In the genomic region with DNA sequence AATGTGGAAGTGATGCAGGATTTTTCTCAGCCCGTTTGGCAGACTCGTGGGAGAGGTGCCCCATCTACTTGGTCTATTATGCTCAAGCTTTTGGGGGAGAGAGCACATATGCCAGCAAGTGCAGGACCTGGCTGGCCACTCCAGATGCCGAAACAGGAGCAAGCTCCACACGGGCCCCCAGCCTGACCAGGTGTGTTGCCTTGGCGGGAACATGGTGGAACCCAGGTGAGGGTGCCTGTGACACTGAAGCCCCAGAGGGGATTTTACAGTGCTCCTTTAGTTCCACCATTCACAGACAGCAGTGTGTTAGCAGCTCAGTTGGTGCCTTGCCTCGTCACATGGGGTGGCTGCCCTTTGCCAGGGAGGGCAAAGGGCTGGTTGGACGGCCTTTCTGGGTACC, we compare ENCODE assay signal across 28 cellular contexts.
"Had no signal": no experiment of that assay in that cellular context is flagged by ENCODE, and none has a peak within 500 bp of the region (broad histone marks: within the 10 kb centered on the region; RNA-seq: fewer than 3 reads in every experiment).

No MANE protein-coding gene starts in this region.

- H3K27ac Mint-ChIP-seq: naive thymus-derived CD8-positive, alpha-beta T cell; nephron progenitor cell; progenitor cell of endocrine pancreas; stimulated activated effector memory CD8-positive, alpha-beta T cell treated with anti-CD3 and anti-CD28 coated beads, Interleukin-12 subunit alpha, Interleukin-12 subunit beta, amount 100 ng/mL, for 72 hours; stimulated activated naive CD8-positive, alpha-beta T cell treated with anti-CD3 and anti-CD28 coated beads, Interleukin-15, amount 100 ng/mL, for 72 hours; type B pancreatic cell had no signal

- H3K4me3 Mint-ChIP-seq: naive thymus-derived CD8-positive, alpha-beta T cell; natural killer cell treated with Interleukin-12 subunit alpha and Interleukin-12 subunit beta and Interleukin-15 and Interleukin-18, amount 100 ng/mL, for 72 hours; nephron progenitor cell; neural crest cell; stimulated activated effector memory CD8-positive, alpha-beta T cell treated with anti-CD3 and anti-CD28 coated beads, Interleukin-12 subunit alpha, Interleukin-12 subunit beta, amount 100 ng/mL, for 72 hours; stimulated activated naive CD8-positive, alpha-beta T cell treated with anti-CD3 and anti-CD28 coated beads, Interleukin-15, amount 100 ng/mL, for 72 hours; type B pancreatic cell had no signal

- H3K4me1 Mint-ChIP-seq: naive B cell; naive thymus-derived CD8-positive, alpha-beta T cell; nephron progenitor cell; neural crest cell; stimulated activated effector memory CD8-positive, alpha-beta T cell treated with anti-CD3 and anti-CD28 coated beads, Interleukin-12 subunit alpha, Interleukin-12 subunit beta, amount 100 ng/mL, for 72 hours; stimulated activated naive CD8-positive, alpha-beta T cell treated with anti-CD3 and anti-CD28 coated beads, Interleukin-15, amount 100 ng/mL, for 72 hours had no signal

- H3K4me1 ChIP-seq: parathyroid adenoma, psoas muscle, right lobe of liver, suprapubic skin, testis, tibial artery, transverse colon, upper lobe of right lung, uterus had no signal

- H3K27ac ChIP-seq: parathyroid adenoma, psoas muscle, right lobe of liver, skin epidermis, suprapubic skin, testis, tibial artery, transverse colon, upper lobe of right lung, uterus had no signal

- H3K9ac ChIP-seq: parathyroid adenoma had no signal

- H3K36me3 ChIP-seq: right lobe of liver, suprapubic skin, tibial artery, transverse colon, upper lobe of right lung, uterus had no signal

- H3K27me3 ChIP-seq: right lobe of liver, suprapubic skin, testis, tibial artery, transverse colon, upper lobe of right lung, uterus had no signal

- H3K9me3 ChIP-seq: psoas muscle, right lobe of liver, suprapubic skin, testis, tibial artery, transverse colon, upper lobe of right lung, uterus had no signal

- H3K79me2 ChIP-seq: parathyroid adenoma had no signal

- DNase-seq: naive B cell; naive thymus-derived CD8-positive, alpha-beta T cell; nephron progenitor cell; psoas muscle; right lobe of liver; stimulated activated CD4-positive, alpha-beta T cell treated with anti-CD3 and anti-CD28 coated beads, Interleukin-15, amount 100 ng/mL, for 24 hours; stimulated activated CD4-positive, alpha-beta T cell treated with anti-CD3 and anti-CD28 coated beads, Interleukin-2, amount 100 ng/mL, for 24 hours; stimulated activated CD4-positive, alpha-beta T cell treated with anti-CD3 and anti-CD28 coated beads, Interleukin-2, amount 100 ng/mL, for 48 hours; stimulated activated CD4-positive, alpha-beta T cell treated with anti-CD3 and anti-CD28 coated beads, Interleukin-4, amount 100 ng/mL, for 24 hours; stimulated activated naive CD4-positive, alpha-beta T cell; stimulated activated naive CD8-positive, alpha-beta T cell treated with anti-CD3 and anti-CD28 coated beads, Interleukin-15, amount 100 ng/mL, for 72 hours; stimulated activated naive CD8-positive, alpha-beta T cell treated with anti-CD3 and anti-CD28 coated beads, Interleukin-15, Interleukin-2, amounts not matched to agents 100 U/mL and 50 U/mL, for 24 hours; substantia nigra; testis; tibial artery; transverse colon; upper lobe of right lung; uterus had no signal

- H3K27me3 Mint-ChIP-seq: naive B cell; naive thymus-derived CD8-positive, alpha-beta T cell; natural killer cell treated with Interleukin-12 subunit alpha and Interleukin-12 subunit beta and Interleukin-15 and Interleukin-18, amount 100 ng/mL, for 72 hours; progenitor cell of endocrine pancreas; stimulated activated naive CD8-positive, alpha-beta T cell treated with anti-CD3 and anti-CD28 coated beads, Interleukin-15, amount 100 ng/mL, for 72 hours; type B pancreatic cell had no signal

- H3K36me3 Mint-ChIP-seq: naive B cell; naive thymus-derived CD8-positive, alpha-beta T cell; stimulated activated effector memory CD8-positive, alpha-beta T cell treated with anti-CD3 and anti-CD28 coated beads, Interleukin-12 subunit alpha, Interleukin-12 subunit beta, amount 100 ng/mL, for 72 hours; type B pancreatic cell had no signal

- H3K9me3 Mint-ChIP-seq: nephron progenitor cell, neural crest cell, type B pancreatic cell had no signal

- H3K4me3 ChIP-seq: psoas muscle, right lobe of liver, skin epidermis, smooth muscle cell, suprapubic skin, testis, tibial artery, transverse colon, upper lobe of right lung, uterus had no signal

- H3K4me2 ChIP-seq: smooth muscle cell had no signal

- H2AFZ ChIP-seq: parathyroid adenoma had no signal

- ATAC-seq: naive thymus-derived CD8-positive, alpha-beta T cell; natural killer cell treated with Interleukin-12 subunit alpha and Interleukin-12 subunit beta and Interleukin-15 and Interleukin-18, amount 100 ng/mL, for 72 hours; psoas muscle; right cardiac atrium; right lobe of liver; stimulated activated effector memory CD8-positive, alpha-beta T cell treated with anti-CD3 and anti-CD28 coated beads, Interleukin-12 subunit alpha, Interleukin-12 subunit beta, amount 100 ng/mL, for 72 hours; stimulated activated naive CD8-positive, alpha-beta T cell treated with anti-CD3 and anti-CD28 coated beads, Interleukin-15, amount 100 ng/mL, for 72 hours; stimulated activated naive CD8-positive, alpha-beta T cell treated with anti-CD3 and anti-CD28 coated beads, Interleukin-15, Interleukin-2, amounts not matched to agents 100 U/mL and 50 U/mL, for 24 hours; upper lobe of right lung had no signal
